In the genomic region with DNA sequence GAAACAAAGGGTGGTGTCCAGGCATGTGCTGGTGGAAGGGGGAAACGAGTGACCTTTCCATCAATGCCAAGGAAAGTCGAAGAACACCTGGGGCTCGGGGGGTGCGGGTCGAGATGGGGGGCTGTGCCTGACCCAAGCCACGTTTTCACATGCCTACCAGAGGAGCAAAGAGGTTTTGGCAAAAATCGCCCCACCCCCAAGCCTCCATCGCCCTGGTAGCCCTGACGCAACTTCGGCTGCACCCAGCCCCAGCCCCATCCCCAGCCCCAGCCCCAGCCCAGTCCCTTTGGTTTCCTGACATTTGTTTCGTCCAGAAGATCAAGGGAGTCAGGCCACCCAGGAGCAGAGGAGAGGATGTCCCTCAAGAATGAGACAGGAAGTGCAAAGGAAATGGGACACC, we compare ENCODE assay signal across 8 cellular contexts.
DNase-seq lines count a peak whose midpoint lies in the region; ATAC-seq and TF ChIP-seq lines count a peak whose summit lies in the region.
"Not testable (repeated sequence)": the region's sequence is repeated elsewhere in the genome, so short reads cannot be mapped to it uniquely, and the experiment has no call there.

No MANE protein-coding gene starts in this region.

- not testable (repeated sequence) for H3K4me3 ChIP-seq in Panc1 (ENCODE audit: low read depth in 2 of 2, low read length in 2 of 2); body of pancreas; mucosa of descending colon; thyroid gland (replicated peaks in 1 of 3)
- peak overlapping the region in 3 of 12 donors; percentile 29 to 33 (median 31) for H3K4me3 ChIP-seq in heart left ventricle

- TF ChIP-seq POLR2A in body of pancreas (IDR thresholded peaks at IDR 0.05); heart left ventricle (IDR thresholded peaks at IDR 0.05); thyroid gland (IDR thresholded peaks at IDR 0.05): not testable (repeated sequence)

- in situ Hi-C loops in Panc1 (cut with HindIII; ENCODE audit: low pct_unique_long_range_greater_than_20kb, low sequenced_read_pairs), result not testable (repeated sequence)

- H3K9me3 Mint-ChIP-seq in activated CD4-positive, alpha-beta T cell treated with anti-CD3 and anti-CD28 coated beads, Interleukin-2, amount 10 ng/mL, durations not matched to agents 7 days and 5 days, result not testable (repeated sequence)

- CTCF ChIA-PET in Panc1 (lab: Charles Lee); activated CD4-positive, alpha-beta T cell treated with anti-CD3 and anti-CD28 coated beads, Interleukin-2, amount 10 ng/mL, durations not matched to agents 7 days and 5 days (lab: Charles Lee): not testable (repeated sequence)

- TF ChIP-seq CTCF in Panc1 (IDR thresholded peaks at IDR 0.05); body of pancreas (IDR thresholded peaks at IDR 0.05); heart left ventricle (IDR thresholded peaks at IDR 0.05); mucosa of descending colon (IDR thresholded peaks at IDR 0.05); thyroid gland (IDR thresholded peaks at IDR 0.05): not testable (repeated sequence)

- ATAC-seq in Panc1, result peak; percentile 33; the same call in 1 of the 2 replicates
- peak; percentile 19 for ATAC-seq in body of pancreas
- ATAC-seq in heart left ventricle, result peak in 1 of 4 donors; percentile 23
- ATAC-seq in mucosa of descending colon, result peak; percentile 26

- H3K9me3 ChIP-seq in Panc1 (ENCODE audit: control insufficient read depth, insufficient read depth, low read depth, low read length); body of pancreas; heart left ventricle; mucosa of descending colon; thyroid gland: not testable (repeated sequence)

- not testable (repeated sequence) for H3K4me3 Mint-ChIP-seq in activated CD4-positive, alpha-beta T cell treated with anti-CD3 and anti-CD28 coated beads, Interleukin-2, amount 10 ng/mL, durations not matched to agents 7 days and 5 days

- H3K4me1 Mint-ChIP-seq in activated CD4-positive, alpha-beta T cell treated with anti-CD3 and anti-CD28 coated beads, Interleukin-2, amount 10 ng/mL, durations not matched to agents 7 days and 5 days, result not testable (repeated sequence)

- H3K27ac ChIP-seq in Panc1 (ENCODE audit: low read length); body of pancreas; heart left ventricle; thyroid gland: not testable (repeated sequence)

- intact Hi-C loops in Panc1 (cut with micrococcal nuclease; ENCODE audit: unreplicated experiment); body of pancreas (cut with DNase I); heart left ventricle (cut with DNase I); mucosa of descending colon (cut with DNase I, micrococcal nuclease); thyroid gland (cut with DNase I): not testable (repeated sequence)

- H3K27me3 Mint-ChIP-seq in activated CD4-positive, alpha-beta T cell treated with anti-CD3 and anti-CD28 coated beads, Interleukin-2, amount 10 ng/mL, durations not matched to agents 7 days and 5 days, result not testable (repeated sequence)

- POLR2A ChIA-PET in Panc1 (lab: Charles Lee); activated CD4-positive, alpha-beta T cell treated with anti-CD3 and anti-CD28 coated beads, Interleukin-2, amount 10 ng/mL, durations not matched to agents 7 days and 5 days (lab: Charles Lee): not testable (repeated sequence)

- not testable (repeated sequence) for H3K4me1 ChIP-seq in Panc1 (ENCODE audit: control insufficient read depth, insufficient read depth, low read length); body of pancreas; heart left ventricle; mucosa of descending colon (ENCODE audit: low read depth); thyroid gland

- not testable (repeated sequence) for H3K27ac Mint-ChIP-seq in activated CD4-positive, alpha-beta T cell treated with anti-CD3 and anti-CD28 coated beads, Interleukin-2, amount 10 ng/mL, durations not matched to agents 7 days and 5 days

- not testable (repeated sequence) for H3K36me3 Mint-ChIP-seq in activated CD4-positive, alpha-beta T cell treated with anti-CD3 and anti-CD28 coated beads, Interleukin-2, amount 10 ng/mL, durations not matched to agents 7 days and 5 days (ENCODE audit: low read depth)

- 4% methylated on average over 9 of the region's 11 CpGs; no CpG with 5 or more reads in 1 of the 2 donors for WGBS in body of pancreas, 2 donors
- 24 to 47% (median 42%) methylated on average over 3 to 7 of the region's 11 CpGs for WGBS in heart left ventricle, 4 donors
- 49% methylated on average over 3 of the region's 11 CpGs; no CpG with 5 or more reads in 1 of the 2 donors for WGBS in thyroid gland, 2 donors

- not testable (repeated sequence) for H3K36me3 ChIP-seq in Panc1 (ENCODE audit: control insufficient read depth, insufficient read depth, low read length); body of pancreas (replicated peaks in 1 of 2; ENCODE audit: insufficient read depth in 1 of 2, low read depth in 2 of 2); heart left ventricle; mucosa of descending colon (ENCODE audit: low read depth); thyroid gland

- DNase-seq in Panc1 (ENCODE audit: low read depth, low spot score), result not testable (repeated sequence)
- peak; percentile 29 for DNase-seq in activated CD4-positive, alpha-beta T cell treated with anti-CD3 and anti-CD28 coated beads, Interleukin-2, amount 10 ng/mL, durations not matched to agents 7 days and 5 days
- DNase-seq in activated T-cell treated with anti-CD3 and anti-CD28 coated beads, Interleukin-2, amount 50 U/mL, for 48 hours, result peak; percentile 36 to 49
- DNase-seq in body of pancreas (peak; percentile 27 to 48 (median 46)), heart left ventricle (peak in 4 of 5 donors; percentile 18 to 63 (median 26)), mucosa of descending colon (peak; percentile 53 to 63 (median 61)), thyroid gland (peak; percentile 2 to 22)
- DNase-seq in stimulated activated CD4-positive, alpha-beta T cell treated with anti-CD3 and anti-CD28 coated beads, Interleukin-15, amount 100 ng/mL, for 1 hour (ENCODE audit: low read depth in 1 of 2, low spot score in 1 of 2), result peak; percentile 1 to 25

- not testable (repeated sequence) for BruUV-seq in Panc1 (replicated peaks; lab: Mats Ljungman, UMichigan)

- H3K27me3 ChIP-seq in Panc1 (ENCODE audit: control insufficient read depth, insufficient read depth, low read length); body of pancreas; heart left ventricle; thyroid gland: not testable (repeated sequence)
